ENCODE assay signal across 8 cellular contexts in genomic region chr11:126062679-126063509, GRCh38. TPM values are rescaled to one million over a fixed set of nuclear protein-coding genes. Genes with fewer than 3 reads are reported as not detected.
DNase-seq lines count a peak whose midpoint lies in the region; ATAC-seq and TF ChIP-seq lines count a peak whose summit lies in the region.

Gene CDON, minus strand, starts transcription at chr11:126062866. Its CDS starts 39,390 bp downstream, at chr11:126023476.

- H3K27me3 ChIP-seq in Caco-2 (replicated peaks; ENCODE audit: control insufficient read depth, insufficient read depth, low read length) (no peaks in the 10 kb centered on the region), HUES6 (ENCODE audit: control insufficient read depth, insufficient read depth, low read length) (0 out of 2 replicates have a peak, but pooled peaks cover 5% of the 10 kb centered on the region), NT2/D1 (ENCODE audit: insufficient read depth, insufficient read length) (peaks cover 3% of the 10 kb centered on the region), endodermal cell (ENCODE audit: control insufficient read depth, insufficient read depth, low read length, poor library complexity, severe bottlenecking) (peaks cover 77% of the 10 kb centered on the region)

- WGBS in endodermal cell (ENCODE audit: insufficient coverage in 1 of 2, insufficient read length in 1 of 2), 2 experiments: 0% methylated on average over 3 to 81 of the region's 82 CpGs

- peaks cover 8% of the 10 kb centered on the region for H3K9me3 Mint-ChIP-seq in Caco-2 (ENCODE audit: unreplicated experiment)
- peaks cover 3% of the 10 kb centered on the region for H3K9me3 Mint-ChIP-seq in endodermal cell
- peaks cover 10% of the 10 kb centered on the region for H3K9me3 Mint-ChIP-seq in mesothelial cell of epicardium

- DNase-seq in Caco-2 (peak; percentile 95 to 98), NT2/D1 (ENCODE audit: low read depth, low spot score) (peak; percentile 86), endodermal cell (peak; percentile 96), mesothelial cell of epicardium (ENCODE audit: low spot score in 2 of 2, unreplicated experiment in 2 of 2) (peak; percentile 96)
- DNase-seq in activated CD8-positive, alpha-beta memory T cell treated with anti-CD3 and anti-CD28 coated beads, Interleukin-2, amount 50 U/mL, for 24 hours (ENCODE audit: extremely low read depth): peak; percentile 65
- DNase-seq in stimulated activated CD8-positive, alpha-beta memory T cell treated with anti-CD3 and anti-CD28 coated beads, Interleukin-15, amount 100 ng/mL, for 24 hours (ENCODE audit: low read depth): peak; percentile 88

- H3K27ac ChIP-seq in HUES6 (ENCODE audit: low read depth, low read length) (peak within 1 kb of the TSS; percentile 100), endodermal cell (ENCODE audit: low read depth, low read length) (peak within 1 kb of the TSS; percentile 100)

- intact Hi-C loops in Caco-2 (cut with micrococcal nuclease; ENCODE audit: unreplicated experiment): loop anchor here (2.0 to 5.0 kb wide), 2 partner anchors 149 to 206 kb away; partner anchors contain the start of genes FAM118B, FOXRED1, RPUSD4 and SRPRA

- BruUV-seq in Caco-2 (replicated peaks; lab: Mats Ljungman, UMichigan): no TSS peak

- H3K4me1 Mint-ChIP-seq in Caco-2 (ENCODE audit: low read depth, unreplicated experiment): peaks cover 8% of the 10 kb centered on the region
- H3K4me1 Mint-ChIP-seq in endodermal cell: peaks cover 13% of the 10 kb centered on the region
- H3K4me1 Mint-ChIP-seq in mesothelial cell of epicardium: peaks cover 39% of the 10 kb centered on the region

- H3K9me3 ChIP-seq in Caco-2: no peaks in the 10 kb centered on the region
- H3K9me3 ChIP-seq in HUES6 (ENCODE audit: control insufficient read depth, insufficient read depth, low read depth, low read length): no peaks in the 10 kb centered on the region
- no peaks in the 10 kb centered on the region for H3K9me3 ChIP-seq in NT2/D1 (ENCODE audit: insufficient read depth, low read length)
- H3K9me3 ChIP-seq in endodermal cell (ENCODE audit: control insufficient read depth, low read length): peaks cover 6% of the 10 kb centered on the region

- no peaks in the 10 kb centered on the region for H3K36me3 ChIP-seq in Caco-2 (ENCODE audit: control insufficient read depth, insufficient read depth, low read length)
- no peaks in the 10 kb centered on the region for H3K36me3 ChIP-seq in HUES6 (ENCODE audit: control insufficient read depth, insufficient read depth, low read length)
- no peaks in the 10 kb centered on the region for H3K36me3 ChIP-seq in NT2/D1 (ENCODE audit: insufficient read depth, insufficient read length, low read length)
- no peaks in the 10 kb centered on the region for H3K36me3 ChIP-seq in endodermal cell (ENCODE audit: control insufficient read depth, insufficient read depth, low read length)

- H3K4me3 ChIP-seq in Caco-2 (ENCODE audit: low read depth, low read length) (peak within 1 kb of the TSS; percentile 89), HUES6 (ENCODE audit: low read depth, low read length) (peak within 1 kb of the TSS; percentile 67), NT2/D1 (ENCODE audit: insufficient read length, low read depth) (peak within 1 kb of the TSS; percentile 50), endodermal cell (ENCODE audit: low read length) (peak within 1 kb of the TSS; percentile 73)

- POLR2A ChIA-PET in Caco-2 (lab: Charles Lee): interaction anchor here (0.5 to 0.6 kb wide), 2 partner anchors 97 to 107 kb away, joined by 3 read pairs; no protein-coding TSS in a partner anchor

- H3K27me3 Mint-ChIP-seq in Caco-2 (ENCODE audit: insufficient read depth, unreplicated experiment): peaks cover 16% of the 10 kb centered on the region
- H3K27me3 Mint-ChIP-seq in endodermal cell (ENCODE audit: insufficient read depth): peaks cover 31% of the 10 kb centered on the region
- H3K27me3 Mint-ChIP-seq in mesothelial cell of epicardium (ENCODE audit: low read depth): no peaks in the 10 kb centered on the region

- H3K27ac Mint-ChIP-seq in Caco-2 (ENCODE audit: unreplicated experiment): peak within 1 kb of the TSS; percentile 100
- peak within 1 kb of the TSS; percentile 100 for H3K27ac Mint-ChIP-seq in endodermal cell
- H3K27ac Mint-ChIP-seq in mesothelial cell of epicardium: peak within 1 kb of the TSS; percentile 99

- peak; percentile 98 for ATAC-seq in GM21515 (IDR thresholded peaks at IDR 0.05; ENCODE audit: unreplicated experiment)

- peak within 1 kb of the TSS; percentile 100 for H3K9ac ChIP-seq in HUES6 (ENCODE audit: low read length)
- H3K9ac ChIP-seq in NT2/D1 (ENCODE audit: insufficient read length, low read depth): peak within 1 kb of the TSS; percentile 83
- peak within 1 kb of the TSS; percentile 98 for H3K9ac ChIP-seq in endodermal cell (ENCODE audit: extremely low read depth, low read length, poor library complexity, severe bottlenecking)

- H3K4me1 ChIP-seq in Caco-2 (peaks cover 8% of the 10 kb centered on the region), HUES6 (ENCODE audit: control insufficient read depth, insufficient read depth, low read length) (peaks cover 13% of the 10 kb centered on the region), NT2/D1 (ENCODE audit: insufficient read depth, insufficient read length) (no peaks in the 10 kb centered on the region), endodermal cell (ENCODE audit: control insufficient read depth, insufficient read depth, low read length) (peaks cover 2% of the 10 kb centered on the region)

- CTCF ChIA-PET in Caco-2 (lab: Charles Lee): interaction anchor here (0.5 to 3.1 kb wide), 5 partner anchors 121 to 221 kb away, joined by 3 to 32 read pairs (median 8); no protein-coding TSS in a partner anchor

- peak within 1 kb of the TSS; percentile 95 for H3K4me3 Mint-ChIP-seq in Caco-2 (ENCODE audit: unreplicated experiment)
- peak within 1 kb of the TSS; percentile 70 for H3K4me3 Mint-ChIP-seq in endodermal cell
- peak within 1 kb of the TSS; percentile 82 for H3K4me3 Mint-ChIP-seq in mesothelial cell of epicardium

- TF ChIP-seq CTCF in Caco-2 (IDR thresholded peaks at IDR 0.05; ENCODE audit: insufficient read depth in 1 of 2, low read depth in 1 of 2, low read length in 1 of 2, severe bottlenecking in 1 of 2, unreplicated experiment in 1 of 2): peak in 1 of 2 experiments; percentile 6
- no peak for TF ChIP-seq CTCF in endodermal cell (conservative IDR thresholded peaks at IDR 0.05)
- TF ChIP-seq CTCF in mesothelial cell of epicardium (IDR thresholded peaks at IDR 0.05; ENCODE audit: unreplicated experiment): no peak

- peaks cover 16% of the 10 kb centered on the region for H3K36me3 Mint-ChIP-seq in Caco-2 (ENCODE audit: insufficient read depth, unreplicated experiment)
- H3K36me3 Mint-ChIP-seq in endodermal cell (ENCODE audit: low read depth): no peaks in the 10 kb centered on the region
- no peaks in the 10 kb centered on the region for H3K36me3 Mint-ChIP-seq in mesothelial cell of epicardium

RNA-seq across cellular contexts. Expression of gene CDON, which starts in this region (rescaled TPM):
- total RNA-seq in Caco-2 (2022) (5.7 and 6.8 TPM in 2 replicates), endodermal cell (10 to 100 TPM; 19.2 to 24.5 TPM), mesothelial cell of epicardium (159 to 180 TPM (median 165 TPM) in 3 replicates)
- polyA plus RNA-seq in endodermal cell (2013, experiment 1 of 2): 88.2 TPM
- polyA plus RNA-seq in endodermal cell (2013, experiment 2 of 2): 73.3 TPM

Comparison
In these comparisons a context has a peak if more than half of its experiments do, and no peak if none do; other contexts are left out.
1. Peak in every context shown above with its lines: DNase-seq, ATAC-seq, H3K4me3 ChIP-seq and H3K27ac ChIP-seq.